27 cellular contexts compared by ENCODE assay signal in genomic region chr11:7893792-7894191, GRCh38. TPM values are rescaled to one million over a fixed set of nuclear protein-coding genes. Genes with fewer than 3 reads are reported as not detected.
DNase-seq lines count a peak whose midpoint lies in the region; ATAC-seq, FAIRE-seq and TF ChIP-seq lines count a peak whose summit lies in the region.
"Had no signal": no experiment of that assay in that cellular context is flagged by ENCODE, and none has a peak within 500 bp of the region (broad histone marks: within the 10 kb centered on the region; RNA-seq: fewer than 3 reads in every experiment).

No MANE protein-coding gene starts in this region.

- H4K91ac ChIP-seq in mesenchymal stem cell (ENCODE audit: low read length), result no peak overlapping the region

- peak overlapping the region; percentile 30 for H2AK5ac ChIP-seq in mesenchymal stem cell (ENCODE audit: low read length, severe bottlenecking)

- H3K9me3 Mint-ChIP-seq in endodermal cell, result no peaks in the 10 kb centered on the region
- H3K9me3 Mint-ChIP-seq: activated T-cell treated with anti-CD3 and anti-CD28 coated beads, Interleukin-2, amount 50 U/mL, for 24 hours; CD4-positive, alpha-beta T cell had no signal

- FAIRE-seq in G401.6 (lab: Jason Lieb, UNC), result peak; percentile 92
- FAIRE-seq: frontal cortex, GM12878, keratinocyte had no signal

- DNase-seq in cerebellar cortex (ENCODE audit: low spot score), result peak; percentile 31
- no peak for DNase-seq in mesenchymal stem cell
- DNase-seq in stomach, result no peak
- no peak for DNase-seq in activated CD4-positive, alpha-beta T cell treated with anti-CD3 and anti-CD28 coated beads for 1 hour
- no peak for DNase-seq in endodermal cell
- DNase-seq: ACHN; activated CD8-positive, alpha-beta T cell treated with anti-CD3 and anti-CD28 coated beads, Interleukin-2, amount 10 ng/mL, durations not matched to agents 7 days and 5 days; activated naive CD4-positive, alpha-beta T cell; activated T-cell treated with anti-CD3 and anti-CD28 coated beads, Interleukin-2, amount 50 U/mL, for 24 hours; CD4-positive, alpha-beta T cell; midbrain; NCI-H1092; NCI-H2081; spleen; stimulated activated CD4-positive, alpha-beta T cell treated with anti-CD3 and anti-CD28 coated beads, Interleukin-4, amount 100 ng/mL, for 4 hours; T1000; uterus had no signal

- no peak overlapping the region for H3K4me3 Mint-ChIP-seq in endodermal cell
- H3K4me3 Mint-ChIP-seq: activated CD8-positive, alpha-beta T cell treated with anti-CD3 and anti-CD28 coated beads, Interleukin-2, amount 10 ng/mL, durations not matched to agents 7 days and 5 days; activated T-cell treated with anti-CD3 and anti-CD28 coated beads, Interleukin-2, amount 50 U/mL, for 24 hours; CD4-positive, alpha-beta T cell had no signal

- H4K8ac ChIP-seq in mesenchymal stem cell (ENCODE audit: low read length), result no peak overlapping the region

- H3K4ac ChIP-seq in mesenchymal stem cell (ENCODE audit: low read depth in 1 of 2, low read length in 2 of 2), result peak overlapping the region in 1 of 2 experiments; percentile 60

- H3K27me3 ChIP-seq in mesenchymal stem cell (ENCODE audit: control insufficient read depth in 1 of 2, insufficient read depth in 1 of 2, low read length in 2 of 2) (no peaks in the 10 kb centered on the region), stomach (no peaks in the 10 kb centered on the region), endodermal cell (ENCODE audit: control insufficient read depth, insufficient read depth, low read length, poor library complexity, severe bottlenecking) (no peaks in the 10 kb centered on the region)
- H3K27me3 ChIP-seq: spleen, uterus had no signal

- H3K9ac ChIP-seq in mesenchymal stem cell (ENCODE audit: low read length) (no peak overlapping the region), endodermal cell (ENCODE audit: extremely low read depth, low read length, poor library complexity, severe bottlenecking) (no peak overlapping the region)

- no peak overlapping the region for H3K18ac ChIP-seq in mesenchymal stem cell (ENCODE audit: low read depth in 1 of 2, low read length in 2 of 2)

- peak overlapping the region; percentile 23 for H3K27ac ChIP-seq in mesenchymal stem cell (ENCODE audit: low read length, poor library complexity, severe bottlenecking)
- H3K27ac ChIP-seq in stomach, result peak overlapping the region in 4 of 5 donors; percentile 9 to 34 (median 30)
- H3K27ac ChIP-seq in endodermal cell (ENCODE audit: low read depth, low read length), result no peak overlapping the region
- H3K27ac ChIP-seq: SK-N-MC, spleen, uterus had no signal

- no peak for ATAC-seq in GM19328 (IDR thresholded peaks at IDR 0.05; ENCODE audit: unreplicated experiment)
- ATAC-seq in HG03432 (IDR thresholded peaks at IDR 0.05; ENCODE audit: unreplicated experiment), result no peak

- H2BK12ac ChIP-seq in mesenchymal stem cell (ENCODE audit: low read length in 2 of 2), result no peak overlapping the region

- H3K27ac Mint-ChIP-seq in endodermal cell, result no peak overlapping the region
- H3K27ac Mint-ChIP-seq: activated CD8-positive, alpha-beta T cell treated with anti-CD3 and anti-CD28 coated beads, Interleukin-2, amount 10 ng/mL, durations not matched to agents 7 days and 5 days; activated T-cell treated with anti-CD3 and anti-CD28 coated beads, Interleukin-2, amount 50 U/mL, for 24 hours; CD4-positive, alpha-beta T cell had no signal

- H2BK15ac ChIP-seq in mesenchymal stem cell (ENCODE audit: low read depth, poor library complexity, severe bottlenecking), result no peak overlapping the region

- no peaks in the 10 kb centered on the region for H3K79me1 ChIP-seq in mesenchymal stem cell (replicated peaks; ENCODE audit: low read length, poor library complexity, severe bottlenecking)

- no peak for TF ChIP-seq EP300 in stomach (IDR thresholded peaks at IDR 0.05)

- H3K4me1 Mint-ChIP-seq in endodermal cell, result peaks cover 33% of the 10 kb centered on the region

- peaks cover 28% of the 10 kb centered on the region for H3K36me3 Mint-ChIP-seq in endodermal cell (ENCODE audit: low read depth)

- H2AFZ ChIP-seq in mesenchymal stem cell (ENCODE audit: low read depth, low read length), result no peak overlapping the region

- H3K4me3 ChIP-seq in mesenchymal stem cell (ENCODE audit: insufficient read depth in 1 of 2, low read depth in 1 of 2, low read length in 2 of 2) (no peak overlapping the region), stomach (no peak overlapping the region), endodermal cell (ENCODE audit: low read length) (no peak overlapping the region)
- H3K4me3 ChIP-seq: GM12878, SK-N-MC, spleen, uterus had no signal

- intact Hi-C loops in stomach (cut with DNase I; ENCODE audit: low total_unique reads), result loop anchor here (5.0 kb wide), 1 partner anchor 89 kb away; no protein-coding TSS in a partner anchor

- H3K14ac ChIP-seq in mesenchymal stem cell (ENCODE audit: low read length in 2 of 2), result no peak overlapping the region

- H2BK5ac ChIP-seq in mesenchymal stem cell (ENCODE audit: low read depth, low read length, poor library complexity, severe bottlenecking), result no peak overlapping the region

- no peak overlapping the region for H2BK120ac ChIP-seq in mesenchymal stem cell (ENCODE audit: low read depth, low read length)

- no peak for TF ChIP-seq POLR2A in stomach (IDR thresholded peaks at IDR 0.05)

- H3K23ac ChIP-seq in mesenchymal stem cell (ENCODE audit: low read length in 2 of 2), result no peak overlapping the region

- H3K27me3 Mint-ChIP-seq in endodermal cell (ENCODE audit: insufficient read depth), result no peaks in the 10 kb centered on the region

- peaks cover 4% of the 10 kb centered on the region for H3K4me1 ChIP-seq in mesenchymal stem cell (ENCODE audit: control insufficient read depth, insufficient read depth, low read depth, low read length)
- H3K4me1 ChIP-seq in stomach, result peaks cover 0 to 26% (median 9%) of the 10 kb centered on the region in 4 donors
- H3K4me1 ChIP-seq in endodermal cell (ENCODE audit: control insufficient read depth, insufficient read depth, low read length), result no peaks in the 10 kb centered on the region
- H3K4me1 ChIP-seq: uterus had no signal

- H3K4me2 ChIP-seq in mesenchymal stem cell (ENCODE audit: low read length, poor library complexity, severe bottlenecking), result no peak overlapping the region

- H3K36me3 ChIP-seq in mesenchymal stem cell (ENCODE audit: control insufficient read depth in 1 of 2, insufficient read depth in 2 of 2, low read depth in 1 of 2, low read length in 2 of 2) (no peaks in the 10 kb centered on the region), stomach (no peaks in the 10 kb centered on the region), endodermal cell (ENCODE audit: control insufficient read depth, insufficient read depth, low read length) (peaks cover 35% of the 10 kb centered on the region)
- H3K36me3 ChIP-seq: spleen, uterus had no signal

- H3K9me3 ChIP-seq in mesenchymal stem cell (ENCODE audit: control insufficient read depth, low read length) (no peaks in the 10 kb centered on the region), stomach (no peaks in the 10 kb centered on the region), endodermal cell (ENCODE audit: control insufficient read depth, low read length) (peaks cover 4% of the 10 kb centered on the region)
- H3K9me3 ChIP-seq: uterus had no signal

- WGBS in mesenchymal stem cell, result 86% methylated on average over 2 of the region's 2 CpGs
- 25 to 66% (median 36%) methylated on average over 2 of the region's 2 CpGs for WGBS in stomach, 5 donors
- WGBS in endodermal cell (ENCODE audit: insufficient coverage in 1 of 2, insufficient read length in 1 of 2), 2 experiments, result 92% methylated on average over 2 of the region's 2 CpGs

- TF ChIP-seq CTCF in stomach (IDR thresholded peaks at IDR 0.05), result no peak
- TF ChIP-seq CTCF in endodermal cell (conservative IDR thresholded peaks at IDR 0.05), result no peak

RNA-seq across cellular contexts. Expression of gene OR10A6, which starts 37.3 kb away (rescaled TPM):
- not detected for polyA plus RNA-seq in mesenchymal stem cell (2013, experiment 1 of 2)
- polyA plus RNA-seq in mesenchymal stem cell (2013, experiment 2 of 2), result not detected
- total RNA-seq in stomach, result 1 to 10 TPM in 1 of 5 donors, under 1 TPM in 1, not detected in 3; under 0.01 to 9.6 TPM
- not detected for polyA plus RNA-seq in stomach
- total RNA-seq in endodermal cell, result not detected
- not detected for polyA plus RNA-seq in endodermal cell (2013, experiment 1 of 2)
- not detected for polyA plus RNA-seq in endodermal cell (2013, experiment 2 of 2)
- total RNA-seq: activated CD8-positive, alpha-beta T cell treated with anti-CD3 and anti-CD28 coated beads, Interleukin-2, amount 10 ng/mL, durations not matched to agents 7 days and 5 days; cardiac septum; CD4-positive, alpha-beta T cell; frontal cortex; GM12878; RPMI7951; spleen; uterus had no signal
- polyA plus RNA-seq: esophagus, GM12878, spleen had no signal

RNA-seq across cellular contexts. Expression of gene OR10A3, which starts 47.7 kb away (rescaled TPM):
- not detected for polyA plus RNA-seq in mesenchymal stem cell (2013, experiment 1 of 2)
- polyA plus RNA-seq in mesenchymal stem cell (2013, experiment 2 of 2), result not detected
- total RNA-seq in stomach (not detected), endodermal cell (not detected)
- not detected for polyA plus RNA-seq in stomach
- not detected for polyA plus RNA-seq in endodermal cell (2013, experiment 1 of 2)
- not detected for polyA plus RNA-seq in endodermal cell (2013, experiment 2 of 2)
- total RNA-seq: activated CD8-positive, alpha-beta T cell treated with anti-CD3 and anti-CD28 coated beads, Interleukin-2, amount 10 ng/mL, durations not matched to agents 7 days and 5 days; cardiac septum; CD4-positive, alpha-beta T cell; frontal cortex; GM12878; RPMI7951; spleen; uterus had no signal
- polyA plus RNA-seq: esophagus, spleen had no signal
